8 cellular contexts compared by ENCODE assay signal in genomic region chr22:42931421-42932196, GRCh38.
DNase-seq lines count a peak whose midpoint lies in the region; ATAC-seq and TF ChIP-seq lines count a peak whose summit lies in the region.

No MANE protein-coding gene starts in this region.

- ATAC-seq in gastroesophageal sphincter = peak; percentile 47
- ATAC-seq in stimulated activated naive CD8-positive, alpha-beta T cell treated with anti-CD3 and anti-CD28 coated beads, Interleukin-15, amount 100 ng/mL, for 72 hours = no peak
- no peak for ATAC-seq in GM21515 (IDR thresholded peaks at IDR 0.05; ENCODE audit: unreplicated experiment)

- WGBS in gastroesophageal sphincter (ENCODE audit: low coverage in 1 of 2), 2 donors = 19 to 27% methylated on average over 10 of the region's 10 CpGs

- H3K27ac ChIP-seq in 22Rv1 (0 out of 2 replicates have a peak overlapping the region, but pooled peaks have one; percentile 7), gastroesophageal sphincter (peak overlapping the region; percentile 95 to 98 (median 96))

- H3K27me3 Mint-ChIP-seq in stimulated activated naive CD8-positive, alpha-beta T cell treated with anti-CD3 and anti-CD28 coated beads, Interleukin-15, amount 100 ng/mL, for 72 hours = no peaks in the 10 kb centered on the region

- H3K4me1 Mint-ChIP-seq in stimulated activated naive CD8-positive, alpha-beta T cell treated with anti-CD3 and anti-CD28 coated beads, Interleukin-15, amount 100 ng/mL, for 72 hours = peaks cover 76% of the 10 kb centered on the region

- H3K9me3 ChIP-seq in gastroesophageal sphincter = no peaks in the 10 kb centered on the region

- H3K9me3 Mint-ChIP-seq in stimulated activated naive CD8-positive, alpha-beta T cell treated with anti-CD3 and anti-CD28 coated beads, Interleukin-15, amount 100 ng/mL, for 72 hours = no peaks in the 10 kb centered on the region

- peaks cover 58 to 100% (median 85%) of the 10 kb centered on the region in 3 donors for H3K4me1 ChIP-seq in gastroesophageal sphincter

- peak overlapping the region in 1 of 2 donors; percentile 62 for H3K27ac Mint-ChIP-seq in stimulated activated naive CD8-positive, alpha-beta T cell treated with anti-CD3 and anti-CD28 coated beads, Interleukin-15, amount 100 ng/mL, for 72 hours

- no peak overlapping the region for H3K4me3 ChIP-seq in gastroesophageal sphincter

- no peak for TF ChIP-seq EP300 in gastroesophageal sphincter (IDR thresholded peaks at IDR 0.05)

- no peak for TF ChIP-seq CTCF in 22Rv1 (IDR thresholded peaks at IDR 0.05)
- no peak for TF ChIP-seq CTCF in gastroesophageal sphincter (IDR thresholded peaks at IDR 0.05)

- TF ChIP-seq POLR2A in gastroesophageal sphincter (IDR thresholded peaks at IDR 0.05) = no peak

- H3K36me3 ChIP-seq in gastroesophageal sphincter = no peaks in the 10 kb centered on the region

- peak overlapping the region; percentile 17 to 51 for H3K4me3 Mint-ChIP-seq in stimulated activated naive CD8-positive, alpha-beta T cell treated with anti-CD3 and anti-CD28 coated beads, Interleukin-15, amount 100 ng/mL, for 72 hours

- no peaks in the 10 kb centered on the region for H3K27me3 ChIP-seq in gastroesophageal sphincter

- DNase-seq in GM19238 (ENCODE audit: insufficient read length, low spot score) (peak; percentile 50), NAMALWA (ENCODE audit: low spot score) (peak; percentile 71), NCI-H146 treated with DMSO at 0.1 percent for 48 hours (lab: John Stamatoyannopoulos, UW; ENCODE audit: unreplicated experiment) (no peak), D341Med (ENCODE audit: low spot score) (no peak)
- no peak for DNase-seq in stimulated activated naive CD8-positive, alpha-beta T cell treated with anti-CD3 and anti-CD28 coated beads, Interleukin-15, amount 100 ng/mL, for 72 hours

Comparison
In these comparisons a context has a peak if more than half of its experiments do, and no peak if none do; other contexts are left out.
1. DNase-seq: peak in GM19238 (single experiment) and NAMALWA (single experiment); none in stimulated activated naive CD8-positive, alpha-beta T cell treated with anti-CD3 and anti-CD28 coated beads, Interleukin-15, amount 100 ng/mL, for 72 hours (0 of 2), NCI-H146 treated with DMSO at 0.1 percent for 48 hours (single experiment) and D341Med (single experiment).